ENCODE assay signal across 25 cellular contexts in the genomic region with DNA sequence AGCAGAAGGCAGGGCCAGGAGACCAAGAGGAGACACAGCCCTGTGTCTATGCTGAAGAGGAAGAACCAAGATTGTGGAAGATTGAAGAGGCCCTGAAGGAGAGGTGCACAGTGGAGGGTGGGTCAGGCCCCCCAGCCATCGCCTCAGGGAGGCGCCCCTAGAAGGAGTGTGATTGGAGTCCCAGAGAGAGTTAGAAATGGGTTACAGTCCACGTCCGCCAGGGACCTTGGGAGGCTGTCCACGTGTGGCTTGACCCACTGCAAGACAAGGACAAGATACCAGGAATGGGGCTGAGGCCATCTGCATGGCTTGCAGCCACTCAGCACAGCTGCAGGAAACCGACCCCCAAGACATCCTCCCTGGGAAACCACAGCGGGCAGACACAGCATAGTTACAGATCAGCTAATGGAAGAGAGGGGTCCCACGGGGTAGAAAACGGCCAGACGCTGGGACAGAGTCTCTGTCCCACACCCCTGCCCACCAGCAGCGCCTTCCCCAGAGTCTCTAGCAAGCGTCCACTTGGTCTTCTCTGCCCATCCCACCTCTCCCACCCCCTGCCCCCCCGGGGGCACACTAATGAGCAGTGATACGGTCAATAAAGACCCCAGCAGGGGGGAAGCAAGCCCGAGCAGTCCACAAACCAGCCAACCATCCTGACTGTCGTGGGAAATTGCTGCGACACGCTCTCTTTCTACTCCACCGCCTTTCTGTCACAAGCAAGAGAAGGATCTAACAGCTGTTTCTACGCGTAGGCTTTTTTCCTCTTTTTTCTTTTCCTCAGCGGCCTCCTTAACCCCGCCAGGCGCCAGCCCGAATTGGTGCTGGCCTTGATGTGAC.
"Had no signal": no experiment of that assay in that cellular context is flagged by ENCODE, and none has a peak within 500 bp of the region (broad histone marks: within the 10 kb centered on the region; RNA-seq: fewer than 3 reads in every experiment).

No MANE protein-coding gene starts in this region.

- DNase-seq: activated CD4-positive, alpha-beta memory T cell treated with anti-CD3 and anti-CD28 coated beads, Interleukin-2, amount 10 ng/mL, durations not matched to agents 7 days and 5 days; activated CD4-positive, alpha-beta T cell treated with anti-CD3 and anti-CD28 coated beads, Interleukin-2, amount 10 ng/mL, durations not matched to agents 7 days and 5 days; activated CD4-positive, CD25-positive, alpha-beta regulatory T cell treated with anti-CD3 and anti-CD28 coated beads, Interleukin-2, amount 50 U/mL, for 72 hours; activated effector memory CD4-positive, alpha-beta T cell treated with Interleukin-2 at 50 U/mL for 16 hours; activated naive CD4-positive, alpha-beta T cell treated with Interleukin-2 at 50 U/mL for 16 hours; anterior cingulate cortex; body of pancreas; dorsolateral prefrontal cortex; effector memory CD4-positive, alpha-beta T cell; erythroblast; head of caudate nucleus; hippocampal formation; kidney; left colon; naive thymus-derived CD8-positive, alpha-beta T cell; sigmoid colon; small intestine; stimulated activated CD4-positive, alpha-beta T cell treated with anti-CD3 and anti-CD28 coated beads, Interleukin-2, amount 100 ng/mL, for 24 hours; stimulated activated naive CD4-positive, alpha-beta T cell; T-helper 2 cell; testis; trophoblast cell had no signal

- H3K36me3 Mint-ChIP-seq: activated naive CD8-positive, alpha-beta T cell; memory B cell; naive thymus-derived CD8-positive, alpha-beta T cell; neural progenitor cell had no signal

- H3K27ac Mint-ChIP-seq: activated CD4-positive, alpha-beta memory T cell treated with anti-CD3 and anti-CD28 coated beads, Interleukin-2, amount 10 ng/mL, durations not matched to agents 7 days and 5 days; activated CD4-positive, alpha-beta T cell treated with anti-CD3 and anti-CD28 coated beads, Interleukin-2, amount 10 ng/mL, durations not matched to agents 7 days and 5 days; activated naive CD8-positive, alpha-beta T cell; memory B cell; neural progenitor cell had no signal

- H3K4me3 Mint-ChIP-seq: activated CD4-positive, alpha-beta memory T cell treated with anti-CD3 and anti-CD28 coated beads, Interleukin-2, amount 10 ng/mL, durations not matched to agents 7 days and 5 days; activated CD4-positive, alpha-beta T cell treated with anti-CD3 and anti-CD28 coated beads, Interleukin-2, amount 10 ng/mL, durations not matched to agents 7 days and 5 days; activated naive CD8-positive, alpha-beta T cell; memory B cell; naive thymus-derived CD8-positive, alpha-beta T cell; neural progenitor cell had no signal

- H3K4me1 Mint-ChIP-seq: activated CD4-positive, alpha-beta memory T cell treated with anti-CD3 and anti-CD28 coated beads, Interleukin-2, amount 10 ng/mL, durations not matched to agents 7 days and 5 days; activated CD4-positive, alpha-beta T cell treated with anti-CD3 and anti-CD28 coated beads, Interleukin-2, amount 10 ng/mL, durations not matched to agents 7 days and 5 days; memory B cell had no signal

- H3K9me3 Mint-ChIP-seq: activated CD4-positive, alpha-beta memory T cell treated with anti-CD3 and anti-CD28 coated beads, Interleukin-2, amount 10 ng/mL, durations not matched to agents 7 days and 5 days; activated CD4-positive, alpha-beta T cell treated with anti-CD3 and anti-CD28 coated beads, Interleukin-2, amount 10 ng/mL, durations not matched to agents 7 days and 5 days; memory B cell; neural progenitor cell had no signal
